28 cellular contexts compared by ENCODE assay signal in the genomic region with DNA sequence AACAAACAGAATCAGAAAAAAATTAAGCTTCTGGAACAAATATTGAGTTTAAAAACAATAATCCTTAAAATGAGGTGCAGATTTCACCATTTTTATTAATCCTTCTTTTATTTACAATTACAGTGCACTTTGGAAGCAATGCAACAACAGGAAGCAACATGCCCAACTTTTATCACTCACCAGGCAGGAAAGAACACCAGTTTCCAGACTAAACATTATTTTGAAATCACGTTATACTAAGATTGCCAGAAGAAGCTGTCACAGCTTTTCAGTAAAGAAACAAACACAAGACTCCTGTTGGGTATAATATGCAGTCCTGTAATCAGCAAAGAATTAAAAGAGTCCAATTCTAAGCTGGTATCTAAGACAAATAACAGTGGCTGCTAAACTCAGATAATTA.
DNase-seq lines count a peak whose midpoint lies in the region; ATAC-seq, FAIRE-seq and TF ChIP-seq lines count a peak whose summit lies in the region.
"Had no signal": no experiment of that assay in that cellular context is flagged by ENCODE, and none has a peak within 500 bp of the region (broad histone marks: within the 10 kb centered on the region; RNA-seq: fewer than 3 reads in every experiment).

No MANE protein-coding gene starts in this region.

- H3K9ac ChIP-seq in SK-N-MC (ENCODE audit: insufficient read length): no peak overlapping the region
- H3K9ac ChIP-seq in keratinocyte (ENCODE audit: control insufficient read depth, extremely low read depth, insufficient read depth, low read length): no peak overlapping the region
- H3K9ac ChIP-seq in mesendoderm (ENCODE audit: low read length): no peak overlapping the region
- H3K9ac ChIP-seq: BLaER1 had no signal

- intact Hi-C loops in heart left ventricle (cut with DNase I): no loop called here

- H3K4me3 ChIP-seq in SK-N-MC (no peak overlapping the region), epithelial cell of esophagus (ENCODE audit: low read length) (no peak overlapping the region), keratinocyte (ENCODE audit: control insufficient read depth in 2 of 3, extremely low read depth in 1 of 3, insufficient read depth in 2 of 3, low read depth in 1 of 3, low read length in 3 of 3) (no peak overlapping the region), heart left ventricle (no peak overlapping the region), mesendoderm (ENCODE audit: low read length) (no peak overlapping the region)
- H3K4me3 ChIP-seq: BLaER1, esophagus squamous epithelium, spleen, thyroid gland had no signal

- TF ChIP-seq POLR2A in H54 (IDR thresholded peaks at IDR 0.05; ENCODE audit: low read depth, low read length): no peak
- TF ChIP-seq POLR2A in heart left ventricle (IDR thresholded peaks at IDR 0.05): no peak

- H3K23ac ChIP-seq in mesendoderm (ENCODE audit: low read length): no peak overlapping the region

- no peak overlapping the region for H3K4ac ChIP-seq in mesendoderm (ENCODE audit: low read depth, low read length)

- no peak overlapping the region for H2AFZ ChIP-seq in keratinocyte (ENCODE audit: control insufficient read depth, low read length)

- TF ChIP-seq CTCF in epithelial cell of esophagus (IDR thresholded peaks at IDR 0.05; ENCODE audit: insufficient read depth, low read depth, low read length, missing control alignments): no peak
- no peak for TF ChIP-seq CTCF in keratinocyte (optimal IDR thresholded peaks at IDR 0.05 in 1 of 3, IDR thresholded peaks at IDR 0.05 in 1 of 3, conservative IDR thresholded peaks at IDR 0.05 in 1 of 3; ENCODE audit: extremely low read depth in 1 of 3, insufficient read depth in 2 of 3, low read length in 3 of 3)
- no peak for TF ChIP-seq CTCF in heart left ventricle (IDR thresholded peaks at IDR 0.05)

- no peaks in the 10 kb centered on the region for H3K79me1 ChIP-seq in mesendoderm (ENCODE audit: low read length)

- no peak overlapping the region for H4K5ac ChIP-seq in mesendoderm (ENCODE audit: low read length)

- no peak overlapping the region for H4K8ac ChIP-seq in mesendoderm (ENCODE audit: low read depth, low read length)

- H3K27ac ChIP-seq in SK-N-MC: peak overlapping the region; percentile 55
- peak overlapping the region; percentile 3 for H3K27ac ChIP-seq in keratinocyte (ENCODE audit: control insufficient read depth, insufficient read depth, low read length)
- H3K27ac ChIP-seq in heart left ventricle: no peak overlapping the region
- H3K27ac ChIP-seq in mesendoderm (ENCODE audit: low read depth, low read length): no peak overlapping the region
- H3K27ac ChIP-seq: BLaER1, spleen, thyroid gland had no signal

- H3K9me1 ChIP-seq in keratinocyte (ENCODE audit: control insufficient read depth, extremely low read depth, insufficient read depth, low read length): no peaks in the 10 kb centered on the region

- FAIRE-seq in H54 (lab: Jason Lieb, UNC) (peak; percentile 30), keratinocyte (lab: Jason Lieb, UNC) (no peak)
- FAIRE-seq: HTR-8/SVneo had no signal

- peaks cover 36% of the 10 kb centered on the region for H3K4me1 ChIP-seq in keratinocyte (ENCODE audit: control insufficient read depth, extremely low read depth, insufficient read depth, low read length)
- peaks cover 0 to 40% (median 10%) of the 10 kb centered on the region in 12 donors for H3K4me1 ChIP-seq in heart left ventricle
- H3K4me1 ChIP-seq in mesendoderm (ENCODE audit: control insufficient read depth, low read depth, low read length): no peaks in the 10 kb centered on the region
- H3K4me1 ChIP-seq: BLaER1, spleen had no signal

- no peak overlapping the region for H3K18ac ChIP-seq in mesendoderm (ENCODE audit: low read length)

- peak overlapping the region; percentile 38 for H3K4me2 ChIP-seq in keratinocyte (ENCODE audit: control insufficient read depth, extremely low read depth, insufficient read depth, low read depth, low read length)
- H3K4me2 ChIP-seq in mesendoderm (ENCODE audit: low read length): no peak overlapping the region
- H3K4me2 ChIP-seq: BLaER1 had no signal

- H2AK5ac ChIP-seq in mesendoderm (ENCODE audit: low read length): no peak overlapping the region

- H2BK5ac ChIP-seq in mesendoderm (ENCODE audit: low read length): no peak overlapping the region

- no peaks in the 10 kb centered on the region for H4K20me1 ChIP-seq in keratinocyte (ENCODE audit: control insufficient read depth, extremely low read depth, insufficient read depth, low read length)
- H4K20me1 ChIP-seq: BLaER1 had no signal

- no peak overlapping the region for H2BK15ac ChIP-seq in mesendoderm (replicated peaks; ENCODE audit: low read depth)

- H3K27me3 ChIP-seq in keratinocyte (ENCODE audit: control insufficient read depth, extremely low read depth, insufficient read depth, low read length): no peaks in the 10 kb centered on the region
- no peaks in the 10 kb centered on the region for H3K27me3 ChIP-seq in heart left ventricle
- no peaks in the 10 kb centered on the region for H3K27me3 ChIP-seq in mesendoderm (ENCODE audit: insufficient read depth, low read length, poor library complexity)
- H3K27me3 ChIP-seq: BLaER1, esophagus squamous epithelium, spleen, thyroid gland had no signal

- H3K36me3 ChIP-seq in SK-N-MC (ENCODE audit: insufficient read depth, low read length) (no peaks in the 10 kb centered on the region), keratinocyte (ENCODE audit: control insufficient read depth in 2 of 2, extremely low read depth in 1 of 2, insufficient read depth in 2 of 2, low read length in 2 of 2) (no peaks in the 10 kb centered on the region), heart left ventricle (no peaks in the 10 kb centered on the region), mesendoderm (ENCODE audit: control insufficient read depth, insufficient read depth, low read length) (no peaks in the 10 kb centered on the region)
- H3K36me3 ChIP-seq: esophagus squamous epithelium, thyroid gland had no signal

- H3K56ac ChIP-seq in mesendoderm (ENCODE audit: low read length): no peak overlapping the region

- ATAC-seq in heart left ventricle: no peak
- ATAC-seq: activated CD4-positive, CD25-positive, alpha-beta regulatory T cell treated with anti-CD3 and anti-CD28 coated beads, Interleukin-2, amount 50 U/mL, for 24 hours; Right ventricle myocardium inferior had no signal

- dilution Hi-C loops in keratinocyte (cut with MboI; ENCODE audit: extremely low pct_ligation_motif_present, low sequenced_read_pairs): no loop called here

- H3K9me3 ChIP-seq in SK-N-MC (ENCODE audit: low read depth, low read length): no peaks in the 10 kb centered on the region
- peaks cover 2% of the 10 kb centered on the region for H3K9me3 ChIP-seq in keratinocyte (ENCODE audit: control insufficient read depth, low read depth, low read length)
- H3K9me3 ChIP-seq in heart left ventricle: peaks cover 0 to 11% (median 3%) of the 10 kb centered on the region in 12 donors
- H3K9me3 ChIP-seq: thyroid gland had no signal

- no peaks in the 10 kb centered on the region for H3K79me2 ChIP-seq in keratinocyte (ENCODE audit: control insufficient read depth, insufficient read depth, low read length)
- no peaks in the 10 kb centered on the region for H3K79me2 ChIP-seq in mesendoderm (ENCODE audit: control insufficient read depth, insufficient read depth, low read length)

- 38 to 61% (median 40%) methylated on average over 1 of the region's 1 CpG for WGBS in heart left ventricle, 4 donors
- no CpG with 5 or more reads among the region's 1 CpG for WGBS in mesendoderm (ENCODE audit: extremely low coverage, insufficient coverage, low lambda C conversion rate)

- DNase-seq in H54 (ENCODE audit: insufficient read length, low spot score) (no peak), SK-N-MC (ENCODE audit: low read depth, low spot score) (no peak), epithelial cell of esophagus (ENCODE audit: low read depth) (peak; percentile 84), keratinocyte (ENCODE audit: low read depth, low spot score) (no peak), heart left ventricle (no peak), mesendoderm (no peak), NCI-H1092 (lab: John Stamatoyannopoulos, UW) (no peak), SKM-1 treated with dmso at 0.1 percent for 144 hours (lab: John Stamatoyannopoulos, UW; ENCODE audit: unreplicated experiment) (no peak)
- DNase-seq: ACHN; activated CD4-positive, alpha-beta memory T cell treated with anti-CD3 and anti-CD28 coated beads, Interleukin-2, amount 10 ng/mL, durations not matched to agents 7 days and 5 days; DMS79 treated with DMSO at 0.1 percent for 48 hours; effector CD4-positive, alpha-beta T cell; esophagus squamous epithelium; glutamatergic neuron; GOT3; KG1; left cardiac atrium; NCI-H187 treated with DMSO at 0.1 percent for 48 hours; NCI-H82; occipital lobe; spleen; stimulated activated CD4-positive, alpha-beta T cell treated with anti-CD3 and anti-CD28 coated beads, Interleukin-4, amount 100 ng/mL, for 1 hour; stimulated activated naive CD4-positive, alpha-beta T cell treated with Interleukin-2 at 50 U/mL for 16 hours; thyroid gland had no signal

- H2BK120ac ChIP-seq in mesendoderm (ENCODE audit: low read depth, low read length): no peak overlapping the region

Comparison
In these comparisons a context has a peak if more than half of its experiments do, and no peak if none do; other contexts are left out.
1. H3K27ac ChIP-seq: peak in SK-N-MC (single experiment) and keratinocyte (single experiment); none in heart left ventricle (0 of 12) and mesendoderm (single experiment).